Comparison of ENCODE assay signal across 10 cellular contexts in genomic region chr2:148557844-148558436, GRCh38.
DNase-seq lines count a peak whose midpoint lies in the region; ATAC-seq and TF ChIP-seq lines count a peak whose summit lies in the region.
"Had no signal": no experiment of that assay in that cellular context is flagged by ENCODE, and none has a peak within 500 bp of the region (broad histone marks: within the 10 kb centered on the region; RNA-seq: fewer than 3 reads in every experiment).

No MANE protein-coding gene starts in this region.

- no peak overlapping the region for H3K27ac ChIP-seq in WERI-Rb-1
- H3K27ac ChIP-seq in CD8-positive, alpha-beta T cell (ENCODE audit: low read depth, low read length), result no peak overlapping the region
- H3K27ac ChIP-seq: adrenal gland had no signal

- ATAC-seq in GM18498 (IDR thresholded peaks at IDR 0.05; ENCODE audit: unreplicated experiment), result peak; percentile 76
- peak; percentile 82 for ATAC-seq in GM19452 (IDR thresholded peaks at IDR 0.05; ENCODE audit: unreplicated experiment)
- peak; percentile 71 for ATAC-seq in HG03025 (IDR thresholded peaks at IDR 0.05; ENCODE audit: low FRiP score, unreplicated experiment)
- no peak for ATAC-seq in T-helper 17 cell
- ATAC-seq in CD8-positive, alpha-beta T cell, result no peak

- no peaks in the 10 kb centered on the region for H3K36me3 ChIP-seq in WERI-Rb-1
- H3K36me3 ChIP-seq in CD8-positive, alpha-beta T cell (ENCODE audit: insufficient read depth, low read length), result no peaks in the 10 kb centered on the region
- H3K36me3 ChIP-seq: adrenal gland had no signal

- CTCF ChIA-PET in CD8-positive, alpha-beta T cell (lab: Charles Lee), result no interaction called here

- H3K27ac Mint-ChIP-seq in T-helper 17 cell, result no peak overlapping the region
- H3K27ac Mint-ChIP-seq in CD8-positive, alpha-beta T cell, result no peak overlapping the region

- POLR2A ChIA-PET in CD8-positive, alpha-beta T cell (lab: Charles Lee), result no interaction called here

- no peak overlapping the region for H3K4me3 Mint-ChIP-seq in T-helper 17 cell
- H3K4me3 Mint-ChIP-seq in CD8-positive, alpha-beta T cell, result no peak overlapping the region

- H3K4me3 ChIP-seq in WERI-Rb-1 (ENCODE audit: low read depth, low read length), result no peak overlapping the region
- H3K4me3 ChIP-seq in CD8-positive, alpha-beta T cell (ENCODE audit: low read depth, low read length), result no peak overlapping the region
- H3K4me3 ChIP-seq: adrenal gland had no signal

- peak; percentile 24; the same call in 1 of the 2 replicates for TF ChIP-seq CTCF in WERI-Rb-1 (IDR thresholded peaks at IDR 0.05; ENCODE audit: low read depth, low read length)
- TF ChIP-seq CTCF in CD8-positive, alpha-beta T cell (IDR thresholded peaks at IDR 0.05), result no peak

- H3K9me3 ChIP-seq in WERI-Rb-1 (ENCODE audit: severe bottlenecking) (peaks cover 2% of the 10 kb centered on the region), T-helper 17 cell (ENCODE audit: control insufficient read depth, low read length, poor library complexity, severe bottlenecking) (no peaks in the 10 kb centered on the region)
- H3K9me3 ChIP-seq in CD8-positive, alpha-beta T cell (ENCODE audit: low read length), result no peaks in the 10 kb centered on the region
- H3K9me3 ChIP-seq: adrenal gland had no signal

- H3K27me3 Mint-ChIP-seq in T-helper 17 cell, result peaks cover 6% of the 10 kb centered on the region
- no peaks in the 10 kb centered on the region for H3K27me3 Mint-ChIP-seq in CD8-positive, alpha-beta T cell (ENCODE audit: low read depth)

- H3K9me3 Mint-ChIP-seq in CD8-positive, alpha-beta T cell, result peaks cover 3% of the 10 kb centered on the region

- peaks cover 10% of the 10 kb centered on the region for H3K4me1 ChIP-seq in CD8-positive, alpha-beta T cell (ENCODE audit: insufficient read depth, low read length)
- H3K4me1 ChIP-seq: adrenal gland had no signal

- H3K4me1 Mint-ChIP-seq in T-helper 17 cell, result peaks cover 4% of the 10 kb centered on the region
- no peaks in the 10 kb centered on the region for H3K4me1 Mint-ChIP-seq in CD8-positive, alpha-beta T cell (ENCODE audit: low read depth)

- DNase-seq in WERI-Rb-1 (no peak), NCI-H2029 treated with DMSO at 0.1 percent for 48 hours (lab: John Stamatoyannopoulos, UW) (no peak), T-helper 17 cell (no peak)
- DNase-seq in CD8-positive, alpha-beta T cell, result no peak
- no peak for DNase-seq in stimulated activated CD4-positive, alpha-beta T cell treated with anti-CD3 and anti-CD28 coated beads, Interleukin-4, amount 100 ng/mL, for 24 hours
- DNase-seq: activated CD4-positive, alpha-beta T cell treated with anti-CD3 and anti-CD28 coated beads for 1 hour; adrenal gland had no signal

- no peaks in the 10 kb centered on the region for H3K27me3 ChIP-seq in WERI-Rb-1 (ENCODE audit: insufficient read depth, low read depth, severe bottlenecking)
- no peaks in the 10 kb centered on the region for H3K27me3 ChIP-seq in CD8-positive, alpha-beta T cell (ENCODE audit: insufficient read depth, low read length)
- H3K27me3 ChIP-seq: adrenal gland had no signal

- no peaks in the 10 kb centered on the region for H3K36me3 Mint-ChIP-seq in T-helper 17 cell (ENCODE audit: low read depth)
- H3K36me3 Mint-ChIP-seq in CD8-positive, alpha-beta T cell, result no peaks in the 10 kb centered on the region

- intact Hi-C loops in CD8-positive, alpha-beta T cell (cut with DNase I, micrococcal nuclease), result loop anchor here in 1 of 2 experiments (5.0 kb wide), 1 partner anchor 36 kb away; no protein-coding TSS in a partner anchor

Comparison
In these comparisons a context has a peak if more than half of its experiments do, and no peak if none do; other contexts are left out.
1. ATAC-seq: peak in GM18498 (single experiment), GM19452 (single experiment) and HG03025 (single experiment); none in T-helper 17 cell (single experiment) and CD8-positive, alpha-beta T cell (single experiment).